In genomic region chr17:75295220-75296158, GRCh38 we compare ENCODE assay signal across 8 cellular contexts. TPM values are rescaled to one million over a fixed set of nuclear protein-coding genes. Genes with fewer than 3 reads are reported as not detected.
DNase-seq lines count a peak whose midpoint lies in the region; ATAC-seq and TF ChIP-seq lines count a peak whose summit lies in the region.

No MANE protein-coding gene starts in this region.

- TF ChIP-seq CTCF in CD4-positive, alpha-beta T cell (IDR thresholded peaks at IDR 0.05): no peak
- no peak for TF ChIP-seq CTCF in coronary artery (IDR thresholded peaks at IDR 0.05)

- CTCF ChIA-PET in CD4-positive, alpha-beta T cell (lab: Charles Lee): interaction anchor here (0.7 to 2.6 kb wide), 4 partner anchors 24 to 181 kb away, joined by 3 to 6 read pairs (median 4); partner anchors contain the start of gene MIF4GD

- DNase-seq in CD4-positive, alpha-beta T cell: no peak
- DNase-seq in activated naive CD8-positive, alpha-beta T cell treated with anti-CD3 and anti-CD28 coated beads, Interleukin-2, amount 50 U/mL, for 24 hours: peak; percentile 40
- DNase-seq in AG08395 (ENCODE audit: low spot score) (no peak), UCSD-AML1 (lab: John Stamatoyannopoulos, UW; ENCODE audit: unreplicated experiment) (no peak), coronary artery (ENCODE audit: low spot score) (no peak)

- H3K36me3 Mint-ChIP-seq in CD4-positive, alpha-beta T cell (ENCODE audit: low read depth): no peaks in the 10 kb centered on the region
- H3K36me3 Mint-ChIP-seq in activated naive CD8-positive, alpha-beta T cell treated with anti-CD3 and anti-CD28 coated beads, Interleukin-2, amount 50 U/mL, for 24 hours (ENCODE audit: low read depth): peaks cover 3% of the 10 kb centered on the region
- peaks cover 5% of the 10 kb centered on the region for H3K36me3 Mint-ChIP-seq in stimulated activated memory B cell treated with anti-CD40 and anti-IgM and Interleukin-4, amounts not matched to agents 10 μg/mL and 1 μg/mL and 100 μg/mL, for 72 hours

- no peaks in the 10 kb centered on the region for H3K27me3 Mint-ChIP-seq in CD4-positive, alpha-beta T cell
- no peaks in the 10 kb centered on the region for H3K27me3 Mint-ChIP-seq in activated naive CD8-positive, alpha-beta T cell treated with anti-CD3 and anti-CD28 coated beads, Interleukin-2, amount 50 U/mL, for 24 hours
- H3K27me3 Mint-ChIP-seq in stimulated activated memory B cell treated with anti-CD40 and anti-IgM and Interleukin-4, amounts not matched to agents 10 μg/mL and 1 μg/mL and 100 μg/mL, for 72 hours: no peaks in the 10 kb centered on the region

- peaks cover 4% of the 10 kb centered on the region for H3K4me1 Mint-ChIP-seq in CD4-positive, alpha-beta T cell (ENCODE audit: low read depth)
- peaks cover 48% of the 10 kb centered on the region for H3K4me1 Mint-ChIP-seq in activated naive CD8-positive, alpha-beta T cell treated with anti-CD3 and anti-CD28 coated beads, Interleukin-2, amount 50 U/mL, for 24 hours
- H3K4me1 Mint-ChIP-seq in stimulated activated memory B cell treated with anti-CD40 and anti-IgM and Interleukin-4, amounts not matched to agents 10 μg/mL and 1 μg/mL and 100 μg/mL, for 72 hours: peaks cover 46% of the 10 kb centered on the region

- H3K9me3 Mint-ChIP-seq in CD4-positive, alpha-beta T cell: no peaks in the 10 kb centered on the region
- H3K9me3 Mint-ChIP-seq in activated naive CD8-positive, alpha-beta T cell treated with anti-CD3 and anti-CD28 coated beads, Interleukin-2, amount 50 U/mL, for 24 hours: no peaks in the 10 kb centered on the region
- peaks cover 3% of the 10 kb centered on the region for H3K9me3 Mint-ChIP-seq in stimulated activated memory B cell treated with anti-CD40 and anti-IgM and Interleukin-4, amounts not matched to agents 10 μg/mL and 1 μg/mL and 100 μg/mL, for 72 hours

- no peak for ATAC-seq in CD4-positive, alpha-beta T cell (ENCODE audit: poor library complexity)
- peak; percentile 64 for ATAC-seq in GM19351 (IDR thresholded peaks at IDR 0.05; ENCODE audit: unreplicated experiment)
- ATAC-seq in HG03354 (IDR thresholded peaks at IDR 0.05; ENCODE audit: poor library complexity, severe bottlenecking, unreplicated experiment): peak; percentile 70
- ATAC-seq in activated naive CD8-positive, alpha-beta T cell treated with anti-CD3 and anti-CD28 coated beads, Interleukin-2, amount 50 U/mL, for 24 hours: peak; percentile 86
- ATAC-seq in stimulated activated memory B cell treated with anti-CD40 and anti-IgM and Interleukin-4, amounts not matched to agents 10 μg/mL and 1 μg/mL and 100 μg/mL, for 72 hours: peak; percentile 90

- peak overlapping the region; percentile 26 for H3K27ac ChIP-seq in CD4-positive, alpha-beta T cell (ENCODE audit: low read depth, low read length)
- peak overlapping the region in 1 of 2 donors; percentile 67 for H3K27ac ChIP-seq in coronary artery

- no peaks in the 10 kb centered on the region for H3K9me3 ChIP-seq in CD4-positive, alpha-beta T cell (ENCODE audit: control insufficient read depth, low read length)

- no peaks in the 10 kb centered on the region for H3K27me3 ChIP-seq in CD4-positive, alpha-beta T cell (ENCODE audit: control insufficient read depth, insufficient read depth, low read length)

- no peak overlapping the region for H3K4me3 ChIP-seq in coronary artery

- POLR2A ChIA-PET in CD4-positive, alpha-beta T cell (lab: Charles Lee): no interaction called here

- intact Hi-C loops in CD4-positive, alpha-beta T cell (cut with DNase I, micrococcal nuclease): no loop called here

- no peak overlapping the region for H3K27ac Mint-ChIP-seq in CD4-positive, alpha-beta T cell
- peak overlapping the region; percentile 94 for H3K27ac Mint-ChIP-seq in activated naive CD8-positive, alpha-beta T cell treated with anti-CD3 and anti-CD28 coated beads, Interleukin-2, amount 50 U/mL, for 24 hours
- H3K27ac Mint-ChIP-seq in stimulated activated memory B cell treated with anti-CD40 and anti-IgM and Interleukin-4, amounts not matched to agents 10 μg/mL and 1 μg/mL and 100 μg/mL, for 72 hours: peak overlapping the region; percentile 100

- peak overlapping the region; percentile 20 for H3K4me3 Mint-ChIP-seq in CD4-positive, alpha-beta T cell
- H3K4me3 Mint-ChIP-seq in activated naive CD8-positive, alpha-beta T cell treated with anti-CD3 and anti-CD28 coated beads, Interleukin-2, amount 50 U/mL, for 24 hours: peak overlapping the region; percentile 33
- peak overlapping the region; percentile 81 for H3K4me3 Mint-ChIP-seq in stimulated activated memory B cell treated with anti-CD40 and anti-IgM and Interleukin-4, amounts not matched to agents 10 μg/mL and 1 μg/mL and 100 μg/mL, for 72 hours

RNA-seq across cellular contexts. Expression of gene SLC25A19, which starts 6.3 kb away (rescaled TPM):
- 10 to 100 TPM; 11.1 to 12.0 TPM for total RNA-seq in CD4-positive, alpha-beta T cell

RNA-seq across cellular contexts. Expression of gene MIF4GD, which starts 24.5 kb away (rescaled TPM):
- 10 to 100 TPM; 29.4 to 32.4 TPM for total RNA-seq in CD4-positive, alpha-beta T cell

RNA-seq across cellular contexts. Expression of gene MRPS7, which starts 33.8 kb away (rescaled TPM):
- total RNA-seq in CD4-positive, alpha-beta T cell: 10 to 100 TPM; 33.2 to 35.2 TPM

RNA-seq across cellular contexts. Expression of gene GGA3, which starts 34.1 kb away (rescaled TPM):
- 10 to 100 TPM; 88.8 to 96.5 TPM for total RNA-seq in CD4-positive, alpha-beta T cell

Comparison
In these comparisons a context has a peak if more than half of its experiments do, and no peak if none do; other contexts are left out.
1. H3K4me3 Mint-ChIP-seq: peak in every context shown above with its lines; median percentile 81 in stimulated activated memory B cell treated with anti-CD40 and anti-IgM and Interleukin-4, amounts not matched to agents 10 μg/mL and 1 μg/mL and 100 μg/mL, for 72 hours; 33 in activated naive CD8-positive, alpha-beta T cell treated with anti-CD3 and anti-CD28 coated beads, Interleukin-2, amount 50 U/mL, for 24 hours; 20 in CD4-positive, alpha-beta T cell.